ENCODE assay signal across 8 cellular contexts in genomic region chr6:26556263-26557070, GRCh38. TPM values are rescaled to one million over a fixed set of nuclear protein-coding genes. Genes with fewer than 3 reads are reported as not detected.
DNase-seq lines count a peak whose midpoint lies in the region; ATAC-seq and TF ChIP-seq lines count a peak whose summit lies in the region.

No MANE protein-coding gene starts in this region.

- intact Hi-C loops in lower lobe of right lung (cut with DNase I) = no loop called here

- peaks cover 6% of the 10 kb centered on the region for H3K27me3 Mint-ChIP-seq in endothelial cell (ENCODE audit: unreplicated experiment)

- no peaks in the 10 kb centered on the region for H3K36me3 ChIP-seq in osteoblast (ENCODE audit: insufficient read depth, low read length)
- H3K36me3 ChIP-seq in lower lobe of right lung = no peaks in the 10 kb centered on the region

- H2AFZ ChIP-seq in osteoblast (ENCODE audit: low read length) = no peak overlapping the region

- H3K4me3 ChIP-seq in Jurkat, Clone E6-1 (ENCODE audit: low read length) = no peak overlapping the region
- H3K4me3 ChIP-seq in osteoblast (ENCODE audit: insufficient read depth, low read length) = peak overlapping the region; percentile 13
- H3K4me3 ChIP-seq in lower lobe of right lung = no peak overlapping the region

- H3K27me3 ChIP-seq in osteoblast (ENCODE audit: insufficient read depth, low read length) (no peaks in the 10 kb centered on the region), lower lobe of right lung (ENCODE audit: low read depth) (no peaks in the 10 kb centered on the region)

- ATAC-seq in SK-N-SH treated with all-trans-retinoic acid at 6 μM for 48 hours = peak; percentile 65
- no peak for ATAC-seq in GM19397 (IDR thresholded peaks at IDR 0.05; ENCODE audit: unreplicated experiment)
- ATAC-seq in GM21529 (IDR thresholded peaks at IDR 0.05; ENCODE audit: unreplicated experiment) = no peak
- ATAC-seq in lower lobe of right lung = no peak

- peaks cover 18% of the 10 kb centered on the region for H3K4me1 ChIP-seq in osteoblast (ENCODE audit: insufficient read depth, low read length)
- peaks cover 5% of the 10 kb centered on the region for H3K4me1 ChIP-seq in lower lobe of right lung

- peak overlapping the region; percentile 90 for H3K4me3 Mint-ChIP-seq in endothelial cell (ENCODE audit: unreplicated experiment)

- H3K27ac Mint-ChIP-seq in endothelial cell (ENCODE audit: unreplicated experiment) = peak overlapping the region; percentile 6

- H3K36me3 Mint-ChIP-seq in endothelial cell (ENCODE audit: low read depth, unreplicated experiment) = no peaks in the 10 kb centered on the region

- TF ChIP-seq CTCF in endothelial cell (IDR thresholded peaks at IDR 0.05; ENCODE audit: unreplicated experiment) (no peak), osteoblast (IDR thresholded peaks at IDR 0.05; ENCODE audit: extremely low read depth, low read depth, low read length) (no peak), lower lobe of right lung (IDR thresholded peaks at IDR 0.05) (no peak)

- peaks cover 14% of the 10 kb centered on the region for H3K4me1 Mint-ChIP-seq in endothelial cell (ENCODE audit: unreplicated experiment)

- H4K20me1 ChIP-seq in osteoblast (ENCODE audit: insufficient read depth, low read length) = no peaks in the 10 kb centered on the region

- H3K9me3 ChIP-seq in osteoblast (ENCODE audit: low read depth, low read length) (no peaks in the 10 kb centered on the region), lower lobe of right lung (no peaks in the 10 kb centered on the region)

- DNase-seq in DMS53 (lab: John Stamatoyannopoulos, UW) = peak; percentile 88
- peak; percentile 70 for DNase-seq in Jurkat, Clone E6-1 (ENCODE audit: low read depth, low spot score)
- peak; percentile 50 for DNase-seq in endothelial cell (ENCODE audit: low spot score)
- peak; percentile 95 for DNase-seq in osteoblast (ENCODE audit: insufficient read length, low spot score, missing footprints)
- no peak for DNase-seq in lower lobe of right lung

- H3K79me2 ChIP-seq in osteoblast (ENCODE audit: insufficient read depth, low read length) = no peaks in the 10 kb centered on the region

- peak overlapping the region; percentile 29 for H3K27ac ChIP-seq in osteoblast (ENCODE audit: low read depth, low read length)
- H3K27ac ChIP-seq in lower lobe of right lung = no peak overlapping the region

- no peaks in the 10 kb centered on the region for H3K9me3 Mint-ChIP-seq in endothelial cell (ENCODE audit: unreplicated experiment)

- H3K4me2 ChIP-seq in osteoblast (ENCODE audit: insufficient read depth, low read length) = peak overlapping the region; percentile 93

TF ChIP-seq in SK-N-SH treated with all-trans-retinoic acid at 6 μM for 48 hours, 23 proteins besides CTCF, POLR2A, EP300 and RAD21:
- 0 out of 2 replicates have a peak, but pooled peaks have one; percentile 13 for TF ChIP-seq TOX (CRISPR knock-in tag; IDR thresholded peaks at IDR 0.05; ENCODE audit: borderline replicate concordance)
- TF ChIP-seq ZNF70 (CRISPR knock-in tag; IDR thresholded peaks at IDR 0.05) = no peak
TF ChIP-seq in SK-N-SH treated with all-trans-retinoic acid at 6 μM for 48 hours: peak in this region for 1.

RNA-seq across cellular contexts. Expression of gene HMGN4, which starts 18.3 kb away (rescaled TPM):
- polyA plus RNA-seq in Jurkat, Clone E6-1 (2012; ENCODE audit: insufficient read depth, insufficient read length) = 84.0 TPM
- 27.2 TPM for total RNA-seq in endothelial cell (ENCODE audit: unreplicated experiment)
- 62.2 and 64.5 TPM in 2 replicates for total RNA-seq in osteoblast
- total RNA-seq in lower lobe of right lung = 42.9 TPM

RNA-seq across cellular contexts. Expression of gene ABT1, which starts 40.3 kb away (rescaled TPM):
- 25.6 TPM for polyA plus RNA-seq in Jurkat, Clone E6-1 (2012; ENCODE audit: insufficient read depth, insufficient read length)
- 20.4 TPM for total RNA-seq in endothelial cell (ENCODE audit: unreplicated experiment)
- total RNA-seq in osteoblast = 11.2 and 11.6 TPM in 2 replicates
- 13.5 TPM for total RNA-seq in lower lobe of right lung

RNA-seq across cellular contexts. Expression of gene BTN1A1, which starts 56.4 kb away (rescaled TPM):
- not detected for polyA plus RNA-seq in Jurkat, Clone E6-1 (2012; ENCODE audit: insufficient read depth, insufficient read length)
- total RNA-seq in endothelial cell (ENCODE audit: unreplicated experiment) (1.4 TPM), osteoblast (under 0.01 TPM in 2 replicates), lower lobe of right lung (not detected)
